In genomic region chr1:184945034-184945433, GRCh38 we compare ENCODE assay signal across 9 cellular contexts. TPM values are rescaled to one million over a fixed set of nuclear protein-coding genes. Genes with fewer than 3 reads are reported as not detected.
DNase-seq lines count a peak whose midpoint lies in the region; ATAC-seq and TF ChIP-seq lines count a peak whose summit lies in the region.
"Had no signal": no experiment of that assay in that cellular context is flagged by ENCODE, and none has a peak within 500 bp of the region (broad histone marks: within the 10 kb centered on the region; RNA-seq: fewer than 3 reads in every experiment).

No MANE protein-coding gene starts in this region.

- H3K4me1 Mint-ChIP-seq in naive thymus-derived CD8-positive, alpha-beta T cell, result peaks cover 0 to 18% (median 0%) of the 10 kb centered on the region in 4 donors

- no peaks in the 10 kb centered on the region for H3K27me3 Mint-ChIP-seq in naive thymus-derived CD8-positive, alpha-beta T cell

- peak overlapping the region in 4 of 11 experiments; percentile 30 to 65 (median 60); a peak in 5 of 22 replicates for H3K9ac ChIP-seq in BLaER1 treated with 17β-estradiol and CSF1 and Interleukin-3, amounts not matched to agents 10 nM and 100 nM

- H3K9me3 ChIP-seq in BLaER1 treated with 17β-estradiol and CSF1 and Interleukin-3, amounts not matched to agents 10 nM and 100 nM (replicated peaks in 1 of 11), result no peaks in the 10 kb centered on the region; a peak in 1 of 22 replicates
- no peaks in the 10 kb centered on the region for H3K9me3 ChIP-seq in gastroesophageal sphincter

- 0 out of 20 replicates have a peak overlapping the region, but pooled peaks of 1 of the 10 experiments have one; percentile 10 for H3K4me3 ChIP-seq in BLaER1 treated with 17β-estradiol and CSF1 and Interleukin-3, amounts not matched to agents 10 nM and 100 nM
- no peak overlapping the region for H3K4me3 ChIP-seq in gastroesophageal sphincter

- no peak overlapping the region for H3K27ac Mint-ChIP-seq in naive thymus-derived CD8-positive, alpha-beta T cell

- ATAC-seq in GM21423 (IDR thresholded peaks at IDR 0.05; ENCODE audit: unreplicated experiment) (peak; percentile 45), gastroesophageal sphincter (peak; percentile 51), esophagus mucosa (no peak)
- ATAC-seq in naive thymus-derived CD8-positive, alpha-beta T cell, result no peak

- TF ChIP-seq POLR2A in gastroesophageal sphincter (IDR thresholded peaks at IDR 0.05), result no peak

- H3K4me3 Mint-ChIP-seq in naive thymus-derived CD8-positive, alpha-beta T cell, result no peak overlapping the region

- peaks cover 5 to 68% (median 38%) of the 10 kb centered on the region in 10 experiments; a peak in 18 of 20 replicates for H3K4me1 ChIP-seq in BLaER1 treated with 17β-estradiol and CSF1 and Interleukin-3, amounts not matched to agents 10 nM and 100 nM
- peaks cover 13 to 65% (median 20%) of the 10 kb centered on the region in 3 donors for H3K4me1 ChIP-seq in gastroesophageal sphincter

- TF ChIP-seq CTCF in gastroesophageal sphincter (IDR thresholded peaks at IDR 0.05), result no peak

- WGBS in gastroesophageal sphincter (ENCODE audit: low coverage in 1 of 2), 2 donors, result 0 to 11% methylated on average over 2 of the region's 2 CpGs

- peak; percentile 49 for DNase-seq in KBM-7
- DNase-seq in naive thymus-derived CD8-positive, alpha-beta T cell, result no peak
- no peak for DNase-seq in cerebellar cortex (ENCODE audit: low spot score)
- no peak for DNase-seq in NCI-H524 treated with DMSO at 0.1 percent for 48 hours (lab: John Stamatoyannopoulos, UW)
- DNase-seq: IMR-90 had no signal

- POLR2A ChIA-PET in naive thymus-derived CD8-positive, alpha-beta T cell (lab: Charles Lee), result no interaction called here

- H3K27ac ChIP-seq in BLaER1 treated with 17β-estradiol and CSF1 and Interleukin-3, amounts not matched to agents 10 nM and 100 nM, result peak overlapping the region in 9 of 11 experiments; percentile 76 to 93 (median 83); a peak in 17 of 22 replicates
- H3K27ac ChIP-seq in gastroesophageal sphincter, result peak overlapping the region in 3 of 4 donors; percentile 46 to 67 (median 57)

- no peaks in the 10 kb centered on the region for H3K36me3 Mint-ChIP-seq in naive thymus-derived CD8-positive, alpha-beta T cell

- in situ Hi-C loops in KBM-7 (cut with MboI; ENCODE audit: low pct_unique_long_range_greater_than_20kb, low sequenced_read_pairs), result no loop called here

- H3K27me3 ChIP-seq in BLaER1 treated with 17β-estradiol and CSF1 and Interleukin-3, amounts not matched to agents 10 nM and 100 nM, result no peaks in the 10 kb centered on the region
- no peaks in the 10 kb centered on the region for H3K27me3 ChIP-seq in gastroesophageal sphincter

- no peaks in the 10 kb centered on the region for H3K36me3 ChIP-seq in BLaER1 treated with 17β-estradiol and CSF1 and Interleukin-3, amounts not matched to agents 10 nM and 100 nM
- H3K36me3 ChIP-seq in gastroesophageal sphincter, result no peaks in the 10 kb centered on the region

- H3K9me3 Mint-ChIP-seq in naive thymus-derived CD8-positive, alpha-beta T cell, result peaks cover 0 to 2% (median 0%) of the 10 kb centered on the region in 9 donors

- H3K4me2 ChIP-seq in BLaER1 treated with 17β-estradiol and CSF1 and Interleukin-3, amounts not matched to agents 10 nM and 100 nM, result peak overlapping the region in 8 of 11 experiments; percentile 48 to 85 (median 78); a peak in 16 of 22 replicates

- H4K20me1 ChIP-seq in BLaER1 treated with 17β-estradiol and CSF1 and Interleukin-3, amounts not matched to agents 10 nM and 100 nM, result no peaks in the 10 kb centered on the region

- no peak for TF ChIP-seq EP300 in gastroesophageal sphincter (IDR thresholded peaks at IDR 0.05)

RNA-seq across cellular contexts. Expression of gene NIBAN1, which starts 29.3 kb away (rescaled TPM):
- total RNA-seq in gastroesophageal sphincter, result 100 to 1,000 TPM; 544 to 589 (median 567) TPM
- 1 to 10 TPM; 1.4 to 1.6 TPM for total RNA-seq in naive thymus-derived CD8-positive, alpha-beta T cell
- polyA plus RNA-seq in naive thymus-derived CD8-positive, alpha-beta T cell, result 10 to 100 TPM in 1 of 3 donors, 1 to 10 TPM in 1, under 1 TPM in 1; 0.59 to 13.9 (median 1.1) TPM
- total RNA-seq in esophagus mucosa, result 27.5 TPM

Comparison
In these comparisons a context has a peak if more than half of its experiments do, and no peak if none do; other contexts are left out.
1. ATAC-seq: peak in GM21423 (single experiment) and gastroesophageal sphincter (single experiment); none in naive thymus-derived CD8-positive, alpha-beta T cell (0 of 2) and esophagus mucosa (single experiment).
2. RNA of gene NIBAN1, which starts 29.3 kb away (total RNA-seq): 544 to 589 TPM in gastroesophageal sphincter; 27.5 TPM in esophagus mucosa (single experiment) and 1.4 to 1.6 TPM in naive thymus-derived CD8-positive, alpha-beta T cell; every median in the first group is over 10 times any median in the second.